ENCODE assay signal across 1 cellular context in genomic region chr2:20351555-20352229, GRCh38.
A peak's percentile ranks its signal among the peaks of the same experiment; 100 is the strongest.
TF ChIP-seq lines count a peak whose summit lies in the region.

No MANE protein-coding gene starts in this region.

TF ChIP-seq in HepG2, 621 proteins besides CTCF, POLR2A, EP300 and RAD21 (continued from another document and continues in another):
- TF ChIP-seq ZNF780A (CRISPR knock-in tag; IDR thresholded peaks at IDR 0.05) (no peak), AGO1 (IDR thresholded peaks at IDR 0.05; ENCODE audit: low read depth, low read length, poor library complexity, severe bottlenecking) (no peak), ZSCAN20 (CRISPR knock-in tag; IDR thresholded peaks at IDR 0.05; ENCODE audit: borderline replicate concordance) (no peak; the same call in 1 of the 2 replicates), ZBTB21 (CRISPR knock-in tag; IDR thresholded peaks at IDR 0.05) (0 out of 2 replicates have a peak, but pooled peaks have one; percentile 18), SMARCC2 (IDR thresholded peaks at IDR 0.05) (no peak), ZNF7 (CRISPR knock-in tag; IDR thresholded peaks at IDR 0.05) (no peak), NR3C1 (CRISPR knock-in tag; IDR thresholded peaks at IDR 0.05) (no peak), NR2F1 (CRISPR knock-in tag; IDR thresholded peaks at IDR 0.05) (0 out of 4 replicates have a peak, but pooled peaks have one; percentile 24 to 29), FOXO1 (CRISPR knock-in tag; IDR thresholded peaks at IDR 0.05) (peak; percentile 53; the same call in 1 of the 2 replicates), CREM (IDR thresholded peaks at IDR 0.05) (peak; percentile 41; the same call in 1 of the 2 replicates), CREM (CRISPR knock-in tag; IDR thresholded peaks at IDR 0.05) (no peak), MZF1 (CRISPR knock-in tag; IDR thresholded peaks at IDR 0.05; ENCODE audit: borderline replicate concordance) (0 out of 2 replicates have a peak, but pooled peaks have one; percentile 24), FOXA3 (CRISPR knock-in tag; IDR thresholded peaks at IDR 0.05) (peak; percentile 62), KLF13 (CRISPR knock-in tag; IDR thresholded peaks at IDR 0.05) (no peak), KLF12 (CRISPR knock-in tag; IDR thresholded peaks at IDR 0.05; ENCODE audit: borderline replicate concordance) (no peak), ZNF235 (CRISPR knock-in tag; IDR thresholded peaks at IDR 0.05; ENCODE audit: borderline replicate concordance) (no peak), ZNF225 (CRISPR knock-in tag; IDR thresholded peaks at IDR 0.05) (no peak), REXO4 (CRISPR knock-in tag; IDR thresholded peaks at IDR 0.05; ENCODE audit: borderline replicate concordance) (no peak), ZNF232 (CRISPR knock-in tag; IDR thresholded peaks at IDR 0.05; ENCODE audit: borderline replicate concordance) (peak; percentile 36; the same call in 1 of the 2 replicates), ZNF619 (CRISPR knock-in tag; IDR thresholded peaks at IDR 0.05) (no peak), SMARCE1 (IDR thresholded peaks at IDR 0.05; ENCODE audit: borderline replicate concordance) (no peak), ZBTB38 (CRISPR knock-in tag; IDR thresholded peaks at IDR 0.05) (no peak), RORA (CRISPR knock-in tag; IDR thresholded peaks at IDR 0.05) (0 out of 2 replicates have a peak, but pooled peaks have one; percentile 78), ZNF451 (CRISPR knock-in tag; IDR thresholded peaks at IDR 0.05) (no peak; the same call in 1 of the 2 replicates), TCF12 (IDR thresholded peaks at IDR 0.05) (no peak), TCF12 (CRISPR knock-in tag; IDR thresholded peaks at IDR 0.05) (no peak; the same call in 1 of the 2 replicates), ZNF83 (CRISPR knock-in tag; IDR thresholded peaks at IDR 0.05; ENCODE audit: borderline replicate concordance) (no peak), RNF2 (conservative IDR thresholded peaks at IDR 0.05; ENCODE audit: low read depth) (no peak), ZNF687 (CRISPR knock-in tag; IDR thresholded peaks at IDR 0.05) (no peak), ZNF354B (CRISPR knock-in tag; IDR thresholded peaks at IDR 0.05) (no peak), KAT8 (CRISPR knock-in tag; IDR thresholded peaks at IDR 0.05) (0 out of 2 replicates have a peak, but pooled peaks have one; percentile 6), FOXM1 (CRISPR knock-in tag; IDR thresholded peaks at IDR 0.05) (no peak), HCFC1 (IDR thresholded peaks at IDR 0.05; ENCODE audit: low read depth, low read length) (no peak), HNRNPH1 (optimal IDR thresholded peaks at IDR 0.05; ENCODE audit: low read depth, low read length) (no peak)
- TF ChIP-seq, protein P1, sequence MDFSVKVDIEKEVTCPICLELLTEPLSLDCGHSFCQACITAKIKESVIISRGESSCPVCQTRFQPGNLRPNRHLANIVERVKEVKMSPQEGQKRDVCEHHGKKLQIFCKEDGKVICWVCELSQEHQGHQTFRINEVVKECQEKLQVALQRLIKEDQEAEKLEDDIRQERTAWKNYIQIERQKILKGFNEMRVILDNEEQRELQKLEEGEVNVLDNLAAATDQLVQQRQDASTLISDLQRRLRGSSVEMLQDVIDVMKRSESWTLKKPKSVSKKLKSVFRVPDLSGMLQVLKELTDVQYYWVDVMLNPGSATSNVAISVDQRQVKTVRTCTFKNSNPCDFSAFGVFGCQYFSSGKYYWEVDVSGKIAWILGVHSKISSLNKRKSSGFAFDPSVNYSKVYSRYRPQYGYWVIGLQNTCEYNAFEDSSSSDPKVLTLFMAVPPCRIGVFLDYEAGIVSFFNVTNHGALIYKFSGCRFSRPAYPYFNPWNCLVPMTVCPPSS (IDR thresholded peaks at IDR 0.05): no peak
- TF ChIP-seq, protein P2, sequence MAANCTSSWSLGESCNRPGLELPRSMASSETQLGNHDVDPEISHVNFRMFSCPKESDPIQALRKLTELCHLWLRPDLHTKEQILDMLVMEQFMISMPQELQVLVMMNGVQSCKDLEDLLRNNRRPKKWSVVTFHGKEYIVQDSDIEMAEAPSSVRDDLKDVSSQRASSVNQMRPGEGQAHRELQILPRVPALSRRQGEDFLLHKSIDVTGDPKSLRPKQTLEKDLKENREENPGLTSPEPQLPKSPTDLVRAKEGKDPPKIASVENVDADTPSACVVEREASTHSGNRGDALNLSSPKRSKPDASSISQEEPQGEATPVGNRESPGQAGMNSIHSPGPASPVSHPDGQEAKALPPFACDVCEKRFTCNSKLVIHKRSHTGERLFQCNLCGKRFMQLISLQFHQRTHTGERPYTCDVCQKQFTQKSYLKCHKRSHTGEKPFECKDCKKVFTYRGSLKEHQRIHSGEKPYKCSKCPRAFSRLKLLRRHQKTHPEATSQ (CRISPR knock-in tag; IDR thresholded peaks at IDR 0.05; ENCODE audit: borderline replicate concordance): no peak
- TF ChIP-seq, protein P3, sequence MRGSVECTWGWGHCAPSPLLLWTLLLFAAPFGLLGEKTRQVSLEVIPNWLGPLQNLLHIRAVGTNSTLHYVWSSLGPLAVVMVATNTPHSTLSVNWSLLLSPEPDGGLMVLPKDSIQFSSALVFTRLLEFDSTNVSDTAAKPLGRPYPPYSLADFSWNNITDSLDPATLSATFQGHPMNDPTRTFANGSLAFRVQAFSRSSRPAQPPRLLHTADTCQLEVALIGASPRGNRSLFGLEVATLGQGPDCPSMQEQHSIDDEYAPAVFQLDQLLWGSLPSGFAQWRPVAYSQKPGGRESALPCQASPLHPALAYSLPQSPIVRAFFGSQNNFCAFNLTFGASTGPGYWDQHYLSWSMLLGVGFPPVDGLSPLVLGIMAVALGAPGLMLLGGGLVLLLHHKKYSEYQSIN (CRISPR knock-in tag; IDR thresholded peaks at IDR 0.05; ENCODE audit: borderline replicate concordance): no peak
- TF ChIP-seq, protein P4, sequence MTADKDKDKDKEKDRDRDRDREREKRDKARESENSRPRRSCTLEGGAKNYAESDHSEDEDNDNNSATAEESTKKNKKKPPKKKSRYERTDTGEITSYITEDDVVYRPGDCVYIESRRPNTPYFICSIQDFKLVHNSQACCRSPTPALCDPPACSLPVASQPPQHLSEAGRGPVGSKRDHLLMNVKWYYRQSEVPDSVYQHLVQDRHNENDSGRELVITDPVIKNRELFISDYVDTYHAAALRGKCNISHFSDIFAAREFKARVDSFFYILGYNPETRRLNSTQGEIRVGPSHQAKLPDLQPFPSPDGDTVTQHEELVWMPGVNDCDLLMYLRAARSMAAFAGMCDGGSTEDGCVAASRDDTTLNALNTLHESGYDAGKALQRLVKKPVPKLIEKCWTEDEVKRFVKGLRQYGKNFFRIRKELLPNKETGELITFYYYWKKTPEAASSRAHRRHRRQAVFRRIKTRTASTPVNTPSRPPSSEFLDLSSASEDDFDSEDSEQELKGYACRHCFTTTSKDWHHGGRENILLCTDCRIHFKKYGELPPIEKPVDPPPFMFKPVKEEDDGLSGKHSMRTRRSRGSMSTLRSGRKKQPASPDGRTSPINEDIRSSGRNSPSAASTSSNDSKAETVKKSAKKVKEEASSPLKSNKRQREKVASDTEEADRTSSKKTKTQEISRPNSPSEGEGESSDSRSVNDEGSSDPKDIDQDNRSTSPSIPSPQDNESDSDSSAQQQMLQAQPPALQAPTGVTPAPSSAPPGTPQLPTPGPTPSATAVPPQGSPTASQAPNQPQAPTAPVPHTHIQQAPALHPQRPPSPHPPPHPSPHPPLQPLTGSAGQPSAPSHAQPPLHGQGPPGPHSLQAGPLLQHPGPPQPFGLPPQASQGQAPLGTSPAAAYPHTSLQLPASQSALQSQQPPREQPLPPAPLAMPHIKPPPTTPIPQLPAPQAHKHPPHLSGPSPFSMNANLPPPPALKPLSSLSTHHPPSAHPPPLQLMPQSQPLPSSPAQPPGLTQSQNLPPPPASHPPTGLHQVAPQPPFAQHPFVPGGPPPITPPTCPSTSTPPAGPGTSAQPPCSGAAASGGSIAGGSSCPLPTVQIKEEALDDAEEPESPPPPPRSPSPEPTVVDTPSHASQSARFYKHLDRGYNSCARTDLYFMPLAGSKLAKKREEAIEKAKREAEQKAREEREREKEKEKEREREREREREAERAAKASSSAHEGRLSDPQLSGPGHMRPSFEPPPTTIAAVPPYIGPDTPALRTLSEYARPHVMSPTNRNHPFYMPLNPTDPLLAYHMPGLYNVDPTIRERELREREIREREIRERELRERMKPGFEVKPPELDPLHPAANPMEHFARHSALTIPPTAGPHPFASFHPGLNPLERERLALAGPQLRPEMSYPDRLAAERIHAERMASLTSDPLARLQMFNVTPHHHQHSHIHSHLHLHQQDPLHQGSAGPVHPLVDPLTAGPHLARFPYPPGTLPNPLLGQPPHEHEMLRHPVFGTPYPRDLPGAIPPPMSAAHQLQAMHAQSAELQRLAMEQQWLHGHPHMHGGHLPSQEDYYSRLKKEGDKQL (CRISPR knock-in tag; IDR thresholded peaks at IDR 0.05; ENCODE audit: low read depth): no peak
- TF ChIP-seq, protein P5, sequence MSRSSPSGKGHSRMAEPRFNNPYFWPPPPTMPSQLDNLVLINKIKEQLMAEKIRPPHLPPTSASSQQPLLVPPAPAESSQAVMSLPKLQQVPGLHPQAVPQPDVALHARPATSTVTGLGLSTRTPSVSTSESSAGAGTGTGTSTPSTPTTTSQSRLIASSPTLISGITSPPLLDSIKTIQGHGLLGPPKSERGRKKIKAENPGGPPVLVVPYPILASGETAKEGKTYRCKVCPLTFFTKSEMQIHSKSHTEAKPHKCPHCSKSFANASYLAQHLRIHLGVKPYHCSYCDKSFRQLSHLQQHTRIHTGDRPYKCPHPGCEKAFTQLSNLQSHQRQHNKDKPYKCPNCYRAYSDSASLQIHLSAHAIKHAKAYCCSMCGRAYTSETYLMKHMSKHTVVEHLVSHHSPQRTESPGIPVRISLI (CRISPR knock-in tag; IDR thresholded peaks at IDR 0.05; ENCODE audit: borderline replicate concordance): no peak
- TF ChIP-seq, protein P6, sequence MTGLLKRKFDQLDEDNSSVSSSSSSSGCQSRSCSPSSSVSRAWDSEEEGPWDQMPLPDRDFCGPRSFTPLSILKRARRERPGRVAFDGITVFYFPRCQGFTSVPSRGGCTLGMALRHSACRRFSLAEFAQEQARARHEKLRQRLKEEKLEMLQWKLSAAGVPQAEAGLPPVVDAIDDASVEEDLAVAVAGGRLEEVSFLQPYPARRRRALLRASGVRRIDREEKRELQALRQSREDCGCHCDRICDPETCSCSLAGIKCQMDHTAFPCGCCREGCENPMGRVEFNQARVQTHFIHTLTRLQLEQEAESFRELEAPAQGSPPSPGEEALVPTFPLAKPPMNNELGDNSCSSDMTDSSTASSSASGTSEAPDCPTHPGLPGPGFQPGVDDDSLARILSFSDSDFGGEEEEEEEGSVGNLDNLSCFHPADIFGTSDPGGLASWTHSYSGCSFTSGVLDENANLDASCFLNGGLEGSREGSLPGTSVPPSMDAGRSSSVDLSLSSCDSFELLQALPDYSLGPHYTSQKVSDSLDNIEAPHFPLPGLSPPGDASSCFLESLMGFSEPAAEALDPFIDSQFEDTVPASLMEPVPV (CRISPR knock-in tag; IDR thresholded peaks at IDR 0.05): no peak
- TF ChIP-seq, protein P7, sequence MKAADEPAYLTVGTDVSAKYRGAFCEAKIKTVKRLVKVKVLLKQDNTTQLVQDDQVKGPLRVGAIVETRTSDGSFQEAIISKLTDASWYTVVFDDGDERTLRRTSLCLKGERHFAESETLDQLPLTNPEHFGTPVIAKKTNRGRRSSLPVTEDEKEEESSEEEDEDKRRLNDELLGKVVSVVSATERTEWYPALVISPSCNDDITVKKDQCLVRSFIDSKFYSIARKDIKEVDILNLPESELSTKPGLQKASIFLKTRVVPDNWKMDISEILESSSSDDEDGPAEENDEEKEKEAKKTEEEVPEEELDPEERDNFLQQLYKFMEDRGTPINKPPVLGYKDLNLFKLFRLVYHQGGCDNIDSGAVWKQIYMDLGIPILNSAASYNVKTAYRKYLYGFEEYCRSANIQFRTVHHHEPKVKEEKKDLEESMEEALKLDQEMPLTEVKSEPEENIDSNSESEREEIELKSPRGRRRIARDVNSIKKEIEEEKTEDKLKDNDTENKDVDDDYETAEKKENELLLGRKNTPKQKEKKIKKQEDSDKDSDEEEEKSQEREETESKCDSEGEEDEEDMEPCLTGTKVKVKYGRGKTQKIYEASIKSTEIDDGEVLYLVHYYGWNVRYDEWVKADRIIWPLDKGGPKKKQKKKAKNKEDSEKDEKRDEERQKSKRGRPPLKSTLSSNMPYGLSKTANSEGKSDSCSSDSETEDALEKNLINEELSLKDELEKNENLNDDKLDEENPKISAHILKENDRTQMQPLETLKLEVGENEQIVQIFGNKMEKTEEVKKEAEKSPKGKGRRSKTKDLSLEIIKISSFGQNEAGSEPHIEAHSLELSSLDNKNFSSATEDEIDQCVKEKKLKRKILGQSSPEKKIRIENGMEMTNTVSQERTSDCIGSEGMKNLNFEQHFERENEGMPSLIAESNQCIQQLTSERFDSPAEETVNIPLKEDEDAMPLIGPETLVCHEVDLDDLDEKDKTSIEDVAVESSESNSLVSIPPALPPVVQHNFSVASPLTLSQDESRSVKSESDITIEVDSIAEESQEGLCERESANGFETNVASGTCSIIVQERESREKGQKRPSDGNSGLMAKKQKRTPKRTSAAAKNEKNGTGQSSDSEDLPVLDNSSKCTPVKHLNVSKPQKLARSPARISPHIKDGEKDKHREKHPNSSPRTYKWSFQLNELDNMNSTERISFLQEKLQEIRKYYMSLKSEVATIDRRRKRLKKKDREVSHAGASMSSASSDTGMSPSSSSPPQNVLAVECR (CRISPR knock-in tag; IDR thresholded peaks at IDR 0.05; ENCODE audit: borderline replicate concordance): no peak
